ENCODE assay signal across 1 cellular context in genomic region chr3:105366302-105367062, GRCh38.
TF ChIP-seq lines count a peak whose summit lies in the region.

Gene ALCAM (plus strand): TSS chr3:105366909.

TF ChIP-seq in HepG2, 621 proteins besides CTCF, POLR2A, EP300 and RAD21 (continued from another document and continues in another):
- no peak for TF ChIP-seq HNF4G (IDR thresholded peaks at IDR 0.05; ENCODE audit: borderline replicate concordance, low read depth, low read length)
- no peak for TF ChIP-seq HNF4G (CRISPR knock-in tag; IDR thresholded peaks at IDR 0.05; ENCODE audit: borderline replicate concordance, low read depth)
- peak; percentile 53; the same call in 1 of the 2 replicates for TF ChIP-seq MTA1 (CRISPR knock-in tag; IDR thresholded peaks at IDR 0.05; ENCODE audit: borderline replicate concordance)
- TF ChIP-seq ZNF75D (CRISPR knock-in tag; IDR thresholded peaks at IDR 0.05; ENCODE audit: borderline replicate concordance) = no peak
- TF ChIP-seq AFF4 (CRISPR knock-in tag; IDR thresholded peaks at IDR 0.05) = no peak
- TF ChIP-seq ZUFSP (CRISPR knock-in tag; IDR thresholded peaks at IDR 0.05; ENCODE audit: borderline replicate concordance) = no peak
- peak; percentile 24; the same call in 1 of the 2 replicates for TF ChIP-seq HES4 (CRISPR knock-in tag; IDR thresholded peaks at IDR 0.05; ENCODE audit: borderline replicate concordance)
- no peak for TF ChIP-seq GLMP (CRISPR knock-in tag; IDR thresholded peaks at IDR 0.05; ENCODE audit: borderline replicate concordance)
- TF ChIP-seq ZNF10 (CRISPR knock-in tag; IDR thresholded peaks at IDR 0.05; ENCODE audit: borderline replicate concordance, low read depth) = no peak
- peak; percentile 71; the same call in 1 of the 2 replicates for TF ChIP-seq SNAPC5 (CRISPR knock-in tag; IDR thresholded peaks at IDR 0.05; ENCODE audit: borderline replicate concordance)
- no peak; the same call in 1 of the 2 replicates for TF ChIP-seq FOXO1 (CRISPR knock-in tag; IDR thresholded peaks at IDR 0.05)
- no peak for TF ChIP-seq TBP (CRISPR knock-in tag; IDR thresholded peaks at IDR 0.05)
- TF ChIP-seq KDM1A (CRISPR knock-in tag; IDR thresholded peaks at IDR 0.05) = no peak
- no peak for TF ChIP-seq HNF1A (IDR thresholded peaks at IDR 0.05; ENCODE audit: low read depth)
- TF ChIP-seq HNF1A (CRISPR knock-in tag; IDR thresholded peaks at IDR 0.05; ENCODE audit: borderline replicate concordance) = no peak
- no peak for TF ChIP-seq ZNF567 (CRISPR knock-in tag; IDR thresholded peaks at IDR 0.05; ENCODE audit: borderline replicate concordance)
- TF ChIP-seq ZNF276 (CRISPR knock-in tag; IDR thresholded peaks at IDR 0.05; ENCODE audit: low read depth) = peak; percentile 55
- TF ChIP-seq DDIT3 (CRISPR knock-in tag; IDR thresholded peaks at IDR 0.05) = no peak
- peak; percentile 84; the same call in 1 of the 2 replicates for TF ChIP-seq ZNF275 (CRISPR knock-in tag; IDR thresholded peaks at IDR 0.05; ENCODE audit: borderline replicate concordance)
- TF ChIP-seq ZNF883 (CRISPR knock-in tag; IDR thresholded peaks at IDR 0.05; ENCODE audit: not compliant biosample characterization) = no peak
- no peak for TF ChIP-seq CENPX (CRISPR knock-in tag; IDR thresholded peaks at IDR 0.05)
- TF ChIP-seq AHR (CRISPR knock-in tag; IDR thresholded peaks at IDR 0.05) = 0 out of 2 replicates have a peak, but pooled peaks have one; percentile 6
- peak; percentile 33; the same call in 1 of the 2 replicates for TF ChIP-seq PATZ1 (CRISPR knock-in tag; IDR thresholded peaks at IDR 0.05)
- TF ChIP-seq NFATC3 (CRISPR knock-in tag; IDR thresholded peaks at IDR 0.05) = peak; percentile 83; the same call in 1 of the 2 replicates
- no peak for TF ChIP-seq ZNF530 (CRISPR knock-in tag; IDR thresholded peaks at IDR 0.05; ENCODE audit: low read depth)
- TF ChIP-seq ATF7-NPFF (CRISPR knock-in tag; IDR thresholded peaks at IDR 0.05; ENCODE audit: low read depth) = peak; percentile 94
- no peak for TF ChIP-seq ZMYM3 (CRISPR knock-in tag; IDR thresholded peaks at IDR 0.05)
- TF ChIP-seq RFXANK (CRISPR knock-in tag; IDR thresholded peaks at IDR 0.05) = no peak
- TF ChIP-seq ZBTB1 (CRISPR knock-in tag; IDR thresholded peaks at IDR 0.05; ENCODE audit: borderline replicate concordance) = no peak
- TF ChIP-seq ZFP41 (CRISPR knock-in tag; IDR thresholded peaks at IDR 0.05; ENCODE audit: borderline replicate concordance) = no peak
- no peak for TF ChIP-seq ZKSCAN1 (IDR thresholded peaks at IDR 0.05; ENCODE audit: low read length)
- TF ChIP-seq CREBL2 (CRISPR knock-in tag; IDR thresholded peaks at IDR 0.05; ENCODE audit: borderline replicate concordance) = no peak
- no peak for TF ChIP-seq ZC3H4 (CRISPR knock-in tag; IDR thresholded peaks at IDR 0.05; ENCODE audit: borderline replicate concordance)
- TF ChIP-seq NBN (conservative IDR thresholded peaks at IDR 0.05) = no peak
- TF ChIP-seq ZNF816 (CRISPR knock-in tag; IDR thresholded peaks at IDR 0.05; ENCODE audit: borderline replicate concordance) = no peak
- no peak for TF ChIP-seq SKIL (CRISPR knock-in tag; IDR thresholded peaks at IDR 0.05; ENCODE audit: borderline replicate concordance)
- TF ChIP-seq CHCHD3 (CRISPR knock-in tag; IDR thresholded peaks at IDR 0.05) = no peak
- TF ChIP-seq TCF7 (IDR thresholded peaks at IDR 0.05; ENCODE audit: low read depth) = no peak
- no peak for TF ChIP-seq TERF1 (CRISPR knock-in tag; IDR thresholded peaks at IDR 0.05)
- TF ChIP-seq ZNF256 (CRISPR knock-in tag; conservative IDR thresholded peaks at IDR 0.05) = peak; percentile 87
- TF ChIP-seq TRIM24 (CRISPR knock-in tag; IDR thresholded peaks at IDR 0.05) = no peak
- TF ChIP-seq REXO4 (CRISPR knock-in tag; IDR thresholded peaks at IDR 0.05; ENCODE audit: borderline replicate concordance) = no peak
